In the genomic region with DNA sequence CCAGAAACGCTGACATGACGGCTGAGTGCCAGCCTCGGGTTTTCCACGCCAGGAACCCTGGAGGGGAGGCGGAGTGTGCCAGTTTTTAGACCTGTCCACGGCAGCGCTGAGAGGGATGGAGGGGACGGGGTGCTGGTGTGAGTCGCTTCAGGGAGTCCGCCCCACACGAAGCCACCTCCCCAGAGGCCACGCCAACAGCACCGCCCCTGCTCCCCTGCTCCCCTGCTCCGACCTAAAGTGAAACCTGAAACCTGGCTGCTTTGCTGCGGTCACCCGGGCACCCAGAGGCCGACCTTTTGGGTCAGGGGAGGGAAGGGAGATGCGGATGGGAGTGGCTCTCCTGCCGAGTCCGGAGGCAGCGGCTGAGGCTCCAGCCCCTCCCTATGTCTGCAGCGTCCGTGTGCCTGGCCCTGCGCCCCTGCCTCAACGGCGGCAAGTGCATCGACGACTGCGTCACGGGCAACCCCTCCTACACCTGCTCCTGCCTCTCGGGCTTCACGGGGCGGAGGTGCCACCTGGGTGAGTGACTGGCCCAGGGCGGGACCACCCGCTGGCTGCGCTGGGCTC, we compare ENCODE assay signal across 8 cellular contexts. TPM values are rescaled to one million over a fixed set of nuclear protein-coding genes. Genes with fewer than 3 reads are reported as not detected.
DNase-seq lines count a peak whose midpoint lies in the region; ATAC-seq lines count a peak whose summit lies in the region.

No MANE protein-coding gene starts in this region.

- peaks cover 3% of the 10 kb centered on the region for H3K27me3 Mint-ChIP-seq in T-helper 1 cell treated with Interleukin-12 subunit alpha and Interleukin-12 subunit beta and Interleukin-4 antibody, amounts not matched to agents 30 μg/mL and 1 μg/mL, for 36 hours (ENCODE audit: low read depth)

- peak; percentile 35 for DNase-seq in cerebellum (ENCODE audit: low spot score)
- peak; percentile 22 for DNase-seq in mesendoderm
- no peak for DNase-seq in ureter (ENCODE audit: low spot score)
- no peak for DNase-seq in NCI-H2029 treated with DMSO at 0.1 percent for 48 hours (lab: John Stamatoyannopoulos, UW)

- H2BK15ac ChIP-seq in mesendoderm (replicated peaks; ENCODE audit: low read depth), result no peak overlapping the region

- peak overlapping the region; percentile 85 for H3K4me3 Mint-ChIP-seq in T-helper 1 cell treated with Interleukin-12 subunit alpha and Interleukin-12 subunit beta and Interleukin-4 antibody, amounts not matched to agents 30 μg/mL and 1 μg/mL, for 36 hours

- H3K4ac ChIP-seq in mesendoderm (ENCODE audit: low read depth, low read length), result no peak overlapping the region

- peak overlapping the region; percentile 49 for H3K27ac Mint-ChIP-seq in T-helper 1 cell treated with Interleukin-12 subunit alpha and Interleukin-12 subunit beta and Interleukin-4 antibody, amounts not matched to agents 30 μg/mL and 1 μg/mL, for 36 hours

- H3K9me3 Mint-ChIP-seq in T-helper 1 cell treated with Interleukin-12 subunit alpha and Interleukin-12 subunit beta and Interleukin-4 antibody, amounts not matched to agents 30 μg/mL and 1 μg/mL, for 36 hours, result no peaks in the 10 kb centered on the region

- peaks cover 2% of the 10 kb centered on the region for H3K36me3 Mint-ChIP-seq in T-helper 1 cell treated with Interleukin-12 subunit alpha and Interleukin-12 subunit beta and Interleukin-4 antibody, amounts not matched to agents 30 μg/mL and 1 μg/mL, for 36 hours (ENCODE audit: low read depth)

- peak; percentile 50 for ATAC-seq in GM18873 (IDR thresholded peaks at IDR 0.05; ENCODE audit: low FRiP score, unreplicated experiment)
- ATAC-seq in HG02973 (IDR thresholded peaks at IDR 0.05; ENCODE audit: unreplicated experiment), result peak; percentile 66

- no peaks in the 10 kb centered on the region for H3K4me1 ChIP-seq in mesendoderm (ENCODE audit: control insufficient read depth, low read depth, low read length)
- peaks cover 27% of the 10 kb centered on the region for H3K4me1 ChIP-seq in thymus (ENCODE audit: control insufficient read depth, insufficient read depth, low read length)

- H4K5ac ChIP-seq in mesendoderm (ENCODE audit: low read length), result no peak overlapping the region

- no peak overlapping the region for H3K27ac ChIP-seq in mesendoderm (ENCODE audit: low read depth, low read length)
- H3K27ac ChIP-seq in thymus (ENCODE audit: low read depth), result peak overlapping the region; percentile 74

- H4K8ac ChIP-seq in mesendoderm (ENCODE audit: low read depth, low read length), result no peak overlapping the region

- no peak overlapping the region for H3K18ac ChIP-seq in mesendoderm (ENCODE audit: low read length)

- H3K23ac ChIP-seq in mesendoderm (ENCODE audit: low read length), result no peak overlapping the region

- H3K79me1 ChIP-seq in mesendoderm (ENCODE audit: low read length), result no peaks in the 10 kb centered on the region

- WGBS in mesendoderm (ENCODE audit: extremely low coverage, insufficient coverage, low lambda C conversion rate), result no CpG with 5 or more reads among the region's 36 CpGs
- WGBS in thymus, result 26% methylated on average over 36 of the region's 36 CpGs

- H3K4me3 ChIP-seq in mesendoderm (ENCODE audit: low read length) (peak overlapping the region; percentile 19), thymus (ENCODE audit: low read length) (peak overlapping the region; percentile 51)

- no peak overlapping the region for H2AK5ac ChIP-seq in mesendoderm (ENCODE audit: low read length)

- no peak overlapping the region for H2BK120ac ChIP-seq in mesendoderm (ENCODE audit: low read depth, low read length)

- H3K27me3 ChIP-seq in mesendoderm (ENCODE audit: insufficient read depth, low read length, poor library complexity) (no peaks in the 10 kb centered on the region), thymus (ENCODE audit: control insufficient read depth, insufficient read depth) (no peaks in the 10 kb centered on the region)

- no peak overlapping the region for H3K9ac ChIP-seq in mesendoderm (ENCODE audit: low read length)

- H3K56ac ChIP-seq in mesendoderm (ENCODE audit: low read length), result peak overlapping the region; percentile 10

- H3K4me1 Mint-ChIP-seq in T-helper 1 cell treated with Interleukin-12 subunit alpha and Interleukin-12 subunit beta and Interleukin-4 antibody, amounts not matched to agents 30 μg/mL and 1 μg/mL, for 36 hours (ENCODE audit: low read depth), result peaks cover 14% of the 10 kb centered on the region

- no peaks in the 10 kb centered on the region for H3K79me2 ChIP-seq in mesendoderm (ENCODE audit: control insufficient read depth, insufficient read depth, low read length)

- H2BK5ac ChIP-seq in mesendoderm (ENCODE audit: low read length), result no peak overlapping the region

- H3K4me2 ChIP-seq in mesendoderm (ENCODE audit: low read length), result peak overlapping the region; percentile 64

- H3K36me3 ChIP-seq in mesendoderm (ENCODE audit: control insufficient read depth, insufficient read depth, low read length), result no peaks in the 10 kb centered on the region
- no peaks in the 10 kb centered on the region for H3K36me3 ChIP-seq in thymus (ENCODE audit: control insufficient read depth, insufficient read depth)

- no peaks in the 10 kb centered on the region for H3K9me3 ChIP-seq in thymus (ENCODE audit: control insufficient read depth)

RNA-seq across cellular contexts. Expression of gene SNED1, which starts 38.1 kb away (rescaled TPM):
- 12.0 TPM for total RNA-seq in cerebellum
- polyA plus RNA-seq in mesendoderm (2013, experiment 1 of 2), result 0.17 TPM
- 0.21 TPM for polyA plus RNA-seq in mesendoderm (2013, experiment 2 of 2)
- 3.2 TPM for polyA plus RNA-seq in thymus
- total RNA-seq in ureter, result 41.8 TPM

Comparison
In these comparisons a context has a peak if more than half of its experiments do, and no peak if none do; other contexts are left out.
1. DNase-seq: peak in cerebellum (single experiment) and mesendoderm (single experiment); none in ureter (single experiment) and NCI-H2029 treated with DMSO at 0.1 percent for 48 hours (single experiment).